In the genomic region with DNA sequence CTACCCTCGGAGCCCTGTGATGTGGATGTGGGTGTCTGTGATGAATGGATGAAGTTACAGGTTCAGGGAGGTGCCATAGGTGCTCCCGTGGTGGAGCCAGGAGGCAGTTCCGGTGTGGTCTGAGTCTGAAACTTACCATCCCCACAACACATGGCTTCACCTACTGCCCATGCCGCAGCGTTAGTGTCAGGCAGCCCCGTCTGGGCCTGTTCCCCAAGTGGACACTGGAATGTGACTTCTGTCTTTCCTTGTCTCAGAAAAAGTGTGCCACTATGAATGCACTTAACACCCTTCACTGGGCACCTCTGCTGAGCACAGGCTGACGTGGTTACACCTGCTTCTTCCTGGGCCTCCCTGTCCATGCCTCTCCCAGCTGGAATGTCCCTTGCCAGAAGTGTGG, we compare ENCODE assay signal across 20 cellular contexts.
"Had no signal": no experiment of that assay in that cellular context is flagged by ENCODE, and none has a peak within 500 bp of the region (broad histone marks: within the 10 kb centered on the region; RNA-seq: fewer than 3 reads in every experiment).

No MANE protein-coding gene starts in this region.

- H3K9me3 Mint-ChIP-seq: nephron progenitor cell; stimulated activated naive CD8-positive, alpha-beta T cell treated with anti-CD3 and anti-CD28 coated beads, Interleukin-15, Interleukin-2, amounts not matched to agents 100 ng/mL and 50 ng/mL, for 24 hours had no signal

- FAIRE-seq: endometrium, keratinocyte, small intestine had no signal

- H3K27ac Mint-ChIP-seq: nephron progenitor cell; stimulated activated naive CD8-positive, alpha-beta T cell treated with anti-CD3 and anti-CD28 coated beads, Interleukin-15, Interleukin-2, amounts not matched to agents 100 ng/mL and 50 ng/mL, for 24 hours had no signal

- H3K36me3 ChIP-seq: gastrocnemius medialis, transverse colon had no signal

- H3K27me3 ChIP-seq: dorsolateral prefrontal cortex, gastrocnemius medialis, testis, transverse colon had no signal

- H3K27ac ChIP-seq: gastrocnemius medialis, testis, transverse colon had no signal

- DNase-seq: caudate nucleus; cortex of kidney; effector CD8-positive, alpha-beta T cell; gastrocnemius medialis; glutamatergic neuron; left colon; left ventricle myocardium superior; mesenchymal stem cell; midbrain; nephron progenitor cell; small intestine; stimulated activated CD4-positive, alpha-beta T cell treated with anti-CD3 and anti-CD28 coated beads, Interleukin-2, amount 100 ng/mL, for 48 hours; testis; transverse colon had no signal

- ATAC-seq: esophagus mucosa, gastrocnemius medialis, left colon, left ventricle myocardium superior had no signal

- H3K9me3 ChIP-seq: gastrocnemius medialis, testis, transverse colon had no signal

- H3K4me3 Mint-ChIP-seq: nephron progenitor cell; stimulated activated naive CD8-positive, alpha-beta T cell treated with anti-CD3 and anti-CD28 coated beads, Interleukin-15, Interleukin-2, amounts not matched to agents 100 ng/mL and 50 ng/mL, for 24 hours had no signal

- H3K4me1 ChIP-seq: testis had no signal

- H3K4me3 ChIP-seq: dorsolateral prefrontal cortex, gastrocnemius medialis, lung, testis, transverse colon had no signal
